In the genomic region with DNA sequence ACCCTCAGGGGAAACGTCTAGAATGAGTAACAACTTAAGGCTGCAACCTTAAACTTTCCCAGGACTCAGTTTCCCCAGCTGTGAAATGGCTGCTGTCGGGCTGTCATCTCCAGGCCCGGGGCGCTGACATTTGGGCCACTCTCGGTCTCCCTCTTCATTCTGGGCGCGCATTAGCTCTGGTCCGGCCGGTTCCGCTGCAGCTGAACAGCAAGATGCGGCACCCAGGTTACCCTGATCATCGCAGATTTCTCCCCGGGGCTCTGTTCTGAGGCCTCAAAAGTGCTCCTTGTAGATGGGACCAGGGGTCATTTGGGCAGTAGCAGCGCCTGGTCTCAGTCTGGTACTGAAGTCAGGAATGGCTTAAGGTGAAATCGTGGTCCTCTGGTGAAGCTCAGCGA, we compare ENCODE assay signal across 9 cellular contexts. TPM values are rescaled to one million over a fixed set of nuclear protein-coding genes. Genes with fewer than 3 reads are reported as not detected.
DNase-seq lines count a peak whose midpoint lies in the region; ATAC-seq, FAIRE-seq and TF ChIP-seq lines count a peak whose summit lies in the region.
"Had no signal": no experiment of that assay in that cellular context is flagged by ENCODE, and none has a peak within 500 bp of the region (broad histone marks: within the 10 kb centered on the region; RNA-seq: fewer than 3 reads in every experiment).

No MANE protein-coding gene starts in this region.

- no peak overlapping the region for H3K9ac ChIP-seq in KMS-11

- DNase-seq in CD14-positive monocyte (ENCODE audit: low spot score) (no peak), chondrocyte (ENCODE audit: low spot score) (no peak), natural killer cell (no peak), frontal cortex (ENCODE audit: low spot score in 2 of 2) (no peak), HuH-7 (ENCODE audit: low spot score) (no peak)

- H3K4me1 Mint-ChIP-seq in CD14-positive monocyte (peaks cover 17% of the 10 kb centered on the region), chondrocyte (ENCODE audit: low read depth) (peaks cover 15% of the 10 kb centered on the region), natural killer cell (peaks cover 0 to 9% of the 10 kb centered on the region in 2 donors)

- H3K4me3 ChIP-seq in KMS-11 (IDR thresholded peaks at IDR 0.05; ENCODE audit: insufficient read depth, low read depth, low read length) (no peak overlapping the region), gastroesophageal sphincter (peak overlapping the region in 1 of 2 donors; percentile 73)

- H3K4me3 Mint-ChIP-seq in CD14-positive monocyte, result peak overlapping the region; percentile 78 to 91
- H3K4me3 Mint-ChIP-seq in chondrocyte (ENCODE audit: unreplicated experiment), result peak overlapping the region; percentile 77
- H3K4me3 Mint-ChIP-seq in natural killer cell, result peak overlapping the region; percentile 83

- no peak for TF ChIP-seq POLR2A in gastroesophageal sphincter (IDR thresholded peaks at IDR 0.05)

- H3K9me3 ChIP-seq in gastroesophageal sphincter, result no peaks in the 10 kb centered on the region

- H3K36me3 ChIP-seq in KMS-11 (ENCODE audit: insufficient read depth), result no peaks in the 10 kb centered on the region
- H3K36me3 ChIP-seq in gastroesophageal sphincter, result no peaks in the 10 kb centered on the region

- no peak for FAIRE-seq in frontal cortex (lab: Jason Lieb, UNC)
- FAIRE-seq: colon had no signal

- WGBS in gastroesophageal sphincter (ENCODE audit: low coverage in 1 of 2), 2 donors, result 33 to 74% methylated on average over 2 to 5 of the region's 16 CpGs

- H3K27me3 ChIP-seq in KMS-11 (ENCODE audit: insufficient read depth, low read depth) (no peaks in the 10 kb centered on the region; the same call in 1 of the 2 replicates), gastroesophageal sphincter (no peaks in the 10 kb centered on the region)

- no peaks in the 10 kb centered on the region for H3K79me2 ChIP-seq in KMS-11 (ENCODE audit: insufficient read depth, low read depth)

- H3K27ac Mint-ChIP-seq in CD14-positive monocyte (peak overlapping the region in 1 of 7 donors; percentile 19), chondrocyte (ENCODE audit: unreplicated experiment) (no peak overlapping the region), natural killer cell (no peak overlapping the region)

- no peak for TF ChIP-seq EP300 in gastroesophageal sphincter (IDR thresholded peaks at IDR 0.05)

- TF ChIP-seq CTCF in CD14-positive monocyte (IDR thresholded peaks at IDR 0.05) (no peak), KMS-11 (conservative IDR thresholded peaks at IDR 0.05; ENCODE audit: low read depth, low read length) (no peak), chondrocyte (IDR thresholded peaks at IDR 0.05) (no peak), natural killer cell (IDR thresholded peaks at IDR 0.05) (no peak), gastroesophageal sphincter (IDR thresholded peaks at IDR 0.05) (no peak)

- H4K20me1 ChIP-seq in KMS-11 (ENCODE audit: insufficient read depth), result no peaks in the 10 kb centered on the region

- H3K4me2 ChIP-seq in KMS-11, result peak overlapping the region; percentile 25; the same call in 1 of the 2 replicates

- intact Hi-C loops in CD14-positive monocyte (cut with micrococcal nuclease), result no loop called here
- intact Hi-C loops in natural killer cell (cut with micrococcal nuclease), result no loop called here

- H3K27ac ChIP-seq in KMS-11 (no peak overlapping the region), gastroesophageal sphincter (peak overlapping the region in 2 of 4 donors; percentile 73 to 84)

- peak overlapping the region; percentile 44; the same call in 1 of the 2 replicates for H2AFZ ChIP-seq in KMS-11 (ENCODE audit: low read depth)

- H3K4me1 ChIP-seq in KMS-11 (ENCODE audit: low read depth, poor library complexity, severe bottlenecking) (no peaks in the 10 kb centered on the region), gastroesophageal sphincter (peaks cover 0 to 34% (median 15%) of the 10 kb centered on the region in 3 donors)

- peaks cover 6 to 10% of the 10 kb centered on the region in 2 donors for H3K36me3 Mint-ChIP-seq in CD14-positive monocyte
- peaks cover 2% of the 10 kb centered on the region for H3K36me3 Mint-ChIP-seq in chondrocyte (ENCODE audit: low read depth)
- H3K36me3 Mint-ChIP-seq in natural killer cell, result no peaks in the 10 kb centered on the region

- H3K9me3 Mint-ChIP-seq in CD14-positive monocyte (peaks cover 12 to 44% (median 27%) of the 10 kb centered on the region in 7 donors), chondrocyte (ENCODE audit: low read depth) (peaks cover 4% of the 10 kb centered on the region), natural killer cell (no peaks in the 10 kb centered on the region)

- ATAC-seq in natural killer cell, result no peak
- ATAC-seq in gastroesophageal sphincter, result no peak
- ATAC-seq in GM21367 (IDR thresholded peaks at IDR 0.05; ENCODE audit: unreplicated experiment), result no peak

- H3K27me3 Mint-ChIP-seq in CD14-positive monocyte (ENCODE audit: low read depth in 3 of 3) (peaks cover 35 to 48% (median 42%) of the 10 kb centered on the region in 3 donors), chondrocyte (ENCODE audit: low read depth) (no peaks in the 10 kb centered on the region), natural killer cell (ENCODE audit: low read depth in 2 of 2) (peaks cover 22 to 29% of the 10 kb centered on the region in 2 donors)

RNA-seq across cellular contexts. Expression of a gene that starts 0.9 kb away (rescaled TPM):
- polyA plus RNA-seq in CD14-positive monocyte, result under 1 TPM; 0.34 to 0.79 TPM
- total RNA-seq in chondrocyte (7.1 to 10.0 TPM (median 9.1 TPM) in 3 replicates), natural killer cell (1 to 10 TPM in 1 of 3 donors, under 1 TPM in 2; 0.85 to 1.1 (median 0.96) TPM), gastroesophageal sphincter (1 to 10 TPM; 4.7 to 8.5 (median 5.6) TPM), frontal cortex (88.0 TPM)

RNA-seq across cellular contexts. Expression of a gene that starts 57.8 kb away (rescaled TPM):
- 1 to 10 TPM; 4.5 to 4.6 TPM for polyA plus RNA-seq in CD14-positive monocyte
- total RNA-seq in chondrocyte (58.8 to 62.8 TPM (median 61.7 TPM) in 3 replicates), natural killer cell (10 to 100 TPM; 83.8 to 92.4 (median 86.1) TPM), gastroesophageal sphincter (10 to 100 TPM; 28.8 to 87.4 (median 54.9) TPM), frontal cortex (6.9 TPM)
